ENCODE assay signal across 15 cellular contexts in genomic region chr14:35632276-35633071, GRCh38.
DNase-seq lines count a peak whose midpoint lies in the region; ATAC-seq and TF ChIP-seq lines count a peak whose summit lies in the region.
"Had no signal": no experiment of that assay in that cellular context is flagged by ENCODE, and none has a peak within 500 bp of the region (broad histone marks: within the 10 kb centered on the region; RNA-seq: fewer than 3 reads in every experiment).

No MANE protein-coding gene starts in this region.

- TF ChIP-seq CTCF in HFFc6 (IDR thresholded peaks at IDR 0.05) (no peak), fibroblast of the aortic adventitia (IDR thresholded peaks at IDR 0.05; ENCODE audit: insufficient read depth, low read length) (no peak)

- peaks cover 18% of the 10 kb centered on the region for H3K36me3 Mint-ChIP-seq in HFFc6 (ENCODE audit: low read depth)

- no peaks in the 10 kb centered on the region for H3K27me3 Mint-ChIP-seq in HFFc6 (ENCODE audit: insufficient read depth)
- H3K27me3 Mint-ChIP-seq: activated naive CD8-positive, alpha-beta T cell had no signal

- no peaks in the 10 kb centered on the region for H3K9me3 Mint-ChIP-seq in HFFc6

- no peak for ATAC-seq in GM18505 (IDR thresholded peaks at IDR 0.05; ENCODE audit: unreplicated experiment)
- no peak for ATAC-seq in HG03565 (IDR thresholded peaks at IDR 0.05; ENCODE audit: unreplicated experiment)
- no peak for ATAC-seq in GM19351 (IDR thresholded peaks at IDR 0.05; ENCODE audit: unreplicated experiment)
- ATAC-seq: gastrocnemius medialis; psoas muscle; stimulated activated effector memory CD8-positive, alpha-beta T cell treated with anti-CD3 and anti-CD28 coated beads, Interleukin-12 subunit alpha, Interleukin-12 subunit beta, amount 100 ng/mL, for 72 hours had no signal

- no peak overlapping the region for H3K4me3 ChIP-seq in fibroblast of the aortic adventitia (ENCODE audit: low read depth, low read length)
- H3K4me3 ChIP-seq: gastrocnemius medialis, psoas muscle, uterus had no signal

- peaks cover 22% of the 10 kb centered on the region for H3K4me1 Mint-ChIP-seq in HFFc6 (ENCODE audit: low read depth)
- H3K4me1 Mint-ChIP-seq: stimulated activated effector memory CD8-positive, alpha-beta T cell treated with anti-CD3 and anti-CD28 coated beads, Interleukin-12 subunit alpha, Interleukin-12 subunit beta, amount 100 ng/mL, for 72 hours had no signal

- no peak overlapping the region for H3K27ac Mint-ChIP-seq in HFFc6
- H3K27ac Mint-ChIP-seq: activated naive CD8-positive, alpha-beta T cell; stimulated activated effector memory CD8-positive, alpha-beta T cell treated with anti-CD3 and anti-CD28 coated beads, Interleukin-12 subunit alpha, Interleukin-12 subunit beta, amount 100 ng/mL, for 72 hours had no signal

- peak; percentile 2 for DNase-seq in AG08395 (ENCODE audit: low spot score)
- DNase-seq in HFFc6, result peak; percentile 11
- peak; percentile 54 for DNase-seq in NCI-H2227 (lab: John Stamatoyannopoulos, UW; ENCODE audit: unreplicated experiment)
- DNase-seq in fibroblast of the aortic adventitia (ENCODE audit: low read depth), result peak; percentile 32
- DNase-seq in activated CD8-positive, alpha-beta memory T cell treated with anti-CD3 and anti-CD28 coated beads, Interleukin-2, amount 50 U/mL, for 48 hours, result no peak
- DNase-seq: gastrocnemius medialis; NCI-H510A treated with DMSO at 0.1 percent for 48 hours; psoas muscle; stimulated activated CD4-positive, alpha-beta T cell treated with anti-CD3 and anti-CD28 coated beads, Interleukin-2, amount 100 ng/mL, for 24 hours; uterus had no signal

- H3K4me3 Mint-ChIP-seq in HFFc6, result no peak overlapping the region
- H3K4me3 Mint-ChIP-seq: activated naive CD8-positive, alpha-beta T cell; stimulated activated effector memory CD8-positive, alpha-beta T cell treated with anti-CD3 and anti-CD28 coated beads, Interleukin-12 subunit alpha, Interleukin-12 subunit beta, amount 100 ng/mL, for 72 hours had no signal

- TF ChIP-seq POLR2A in GM18505 (IDR thresholded peaks at IDR 0.05; ENCODE audit: borderline replicate concordance, extremely low read depth, insufficient read depth, insufficient read length), result no peak
